15 cellular contexts compared by ENCODE assay signal in genomic region chr19:10339977-10340376, GRCh38. TPM values are rescaled to one million over a fixed set of nuclear protein-coding genes. Genes with fewer than 3 reads are reported as not detected.
DNase-seq lines count a peak whose midpoint lies in the region; ATAC-seq, FAIRE-seq and TF ChIP-seq lines count a peak whose summit lies in the region.
"Had no signal": no experiment of that assay in that cellular context is flagged by ENCODE, and none has a peak within 500 bp of the region (broad histone marks: within the 10 kb centered on the region; RNA-seq: fewer than 3 reads in every experiment).

No MANE protein-coding gene starts in this region.

- no peak overlapping the region for H3K4ac ChIP-seq in H1 (replicated peaks; ENCODE audit: insufficient read length, low read depth, low read length)

- H3K14ac ChIP-seq in H1 (ENCODE audit: insufficient read length): no peak overlapping the region

- H3K9me3 ChIP-seq in BLaER1 (no peaks in the 10 kb centered on the region), ES-I3 (ENCODE audit: control insufficient read depth, insufficient read depth, low read length) (no peaks in the 10 kb centered on the region), H1 (ENCODE audit: insufficient read depth in 2 of 2, low read depth in 1 of 2, low read length in 1 of 2) (no peaks in the 10 kb centered on the region)
- H3K9me3 ChIP-seq: esophagus squamous epithelium had no signal

- H3K79me2 ChIP-seq in H1 (ENCODE audit: control insufficient read depth in 1 of 2, insufficient read depth in 2 of 2, low read length in 2 of 2): no peaks in the 10 kb centered on the region

- no peak overlapping the region for H3K18ac ChIP-seq in H1 (ENCODE audit: extremely low read depth, low read length)

- H3K4me2 ChIP-seq in BLaER1: peak overlapping the region; percentile 66
- H3K4me2 ChIP-seq in H1 (ENCODE audit: insufficient read depth in 1 of 2, low read depth in 2 of 2, low read length in 2 of 2): no peak overlapping the region

- H3K9ac ChIP-seq in BLaER1: no peak overlapping the region; the same call in 1 of the 2 replicates
- H3K9ac ChIP-seq in ES-I3 (ENCODE audit: low read depth, low read length): peak overlapping the region; percentile 5; the same call in 1 of the 2 replicates
- H3K9ac ChIP-seq in H1 (replicated peaks in 1 of 4; ENCODE audit: extremely low read depth in 1 of 4, low read depth in 3 of 4, low read length in 3 of 4): no peak overlapping the region

- H2AK5ac ChIP-seq in H1 (ENCODE audit: low read depth, low read length): 0 out of 2 replicates have a peak overlapping the region, but pooled peaks have one; percentile 39

- H4K5ac ChIP-seq in H1 (ENCODE audit: insufficient read length, low read depth, low read length): no peak overlapping the region

- peak overlapping the region; percentile 97 to 98 for H3K27ac Mint-ChIP-seq in T-cell

- H2BK120ac ChIP-seq in H1 (replicated peaks; ENCODE audit: low read depth, low read length): peak overlapping the region; percentile 84

- H3K4me1 Mint-ChIP-seq in T-cell: peaks cover 29 to 34% (median 31%) of the 10 kb centered on the region in 3 donors

- H3K27me3 ChIP-seq in BLaER1: no peaks in the 10 kb centered on the region
- peaks cover 0 to 3% (median 0%) of the 10 kb centered on the region in 4 experiments; a peak in 1 of 7 replicates for H3K27me3 ChIP-seq in H1 (replicated peaks in 1 of 4; ENCODE audit: control insufficient read depth in 3 of 4, extremely low read depth in 1 of 4, insufficient read depth in 3 of 4, low read length in 3 of 4)
- H3K27me3 ChIP-seq in dorsolateral prefrontal cortex: no peaks in the 10 kb centered on the region
- H3K27me3 ChIP-seq: esophagus squamous epithelium had no signal

- H3K36me3 ChIP-seq in BLaER1 (peaks cover 6% of the 10 kb centered on the region; the same call in 1 of the 2 replicates), ES-I3 (ENCODE audit: insufficient read depth, low read length) (no peaks in the 10 kb centered on the region), H1 (ENCODE audit: control insufficient read depth in 2 of 4, insufficient read depth in 4 of 4, low read length in 3 of 4) (no peaks in the 10 kb centered on the region; a peak in 1 of 8 replicates)
- H3K36me3 ChIP-seq: esophagus squamous epithelium had no signal

- no peaks in the 10 kb centered on the region for H3K27me3 Mint-ChIP-seq in T-cell

- no peak for ATAC-seq in T-cell (replicated peaks in 1 of 4)
- ATAC-seq in HG02870 (IDR thresholded peaks at IDR 0.05; ENCODE audit: unreplicated experiment): no peak
- ATAC-seq: left cardiac atrium had no signal

- no peak overlapping the region for H4K8ac ChIP-seq in H1 (ENCODE audit: extremely low read depth, insufficient read depth, low read length)

- H2AFZ ChIP-seq in H1 (ENCODE audit: low read length): no peak overlapping the region

- peaks cover 28% of the 10 kb centered on the region for H3K4me1 ChIP-seq in BLaER1
- peaks cover 15% of the 10 kb centered on the region for H3K4me1 ChIP-seq in ES-I3 (ENCODE audit: insufficient read depth, low read length)
- H3K4me1 ChIP-seq in H1 (replicated peaks in 1 of 4; ENCODE audit: control insufficient read depth in 3 of 4, insufficient read depth in 4 of 4, low read length in 3 of 4): peaks cover 0 to 8% (median 5%) of the 10 kb centered on the region in 4 experiments; a peak in 6 of 7 replicates

- no peak for FAIRE-seq in H1 (lab: Jason Lieb, UNC)
- FAIRE-seq: RCC 7860 had no signal

- H3K79me1 ChIP-seq in H1 (ENCODE audit: low read depth, low read length): no peaks in the 10 kb centered on the region; the same call in 1 of the 2 replicates

- H2BK15ac ChIP-seq in H1 (ENCODE audit: low read length): no peak overlapping the region

- no peak overlapping the region for H3K23ac ChIP-seq in H1 (ENCODE audit: insufficient read length)

- TF ChIP-seq EP300 in H1 (IDR thresholded peaks at IDR 0.05; ENCODE audit: borderline replicate concordance in 1 of 2, low read depth in 2 of 2, low read length in 2 of 2): no peak

- 89% methylated on average over 5 of the region's 5 CpGs; no CpG with 5 or more reads in 1 of the 2 experiments for WGBS in H1 (ENCODE audit: extremely low coverage in 1 of 2, insufficient coverage in 1 of 2, insufficient read length in 1 of 2, insufficient replicate concordance in 2 of 2, low coverage in 1 of 2, low lambda C conversion rate in 2 of 2, missing lambda C conversion rate in 1 of 2), 2 experiments

- H3K23me2 ChIP-seq in H1 (ENCODE audit: low read depth, low read length): peaks cover under 1% of the 10 kb centered on the region; the same call in 1 of the 2 replicates

- H3K56ac ChIP-seq in H1 (replicated peaks; ENCODE audit: insufficient read length, low read depth, low read length): no peak overlapping the region

- peak overlapping the region; percentile 74 for H3K27ac ChIP-seq in BLaER1
- H3K27ac ChIP-seq in H1 (ENCODE audit: low read depth, low read length): no peak overlapping the region
- H3K27ac ChIP-seq in dorsolateral prefrontal cortex: no peak overlapping the region

- POLR2A ChIA-PET in T-cell (lab: Charles Lee) (no interaction called here), H1 (lab: Charles Lee; ENCODE audit: partially characterized antibody) (interaction anchor here (1.4 to 2.3 kb wide), 3 partner anchors 10 to 14 kb away, joined by 3 to 13 read pairs (median 7); no protein-coding TSS in a partner anchor)

- TF ChIP-seq POLR2A in H1 (IDR thresholded peaks at IDR 0.05; ENCODE audit: control extremely low read depth in 1 of 2, low read depth in 2 of 2, low read length in 2 of 2): no peak

- H4K20me1 ChIP-seq in BLaER1 (no peaks in the 10 kb centered on the region), H1 (replicated peaks in 1 of 2; ENCODE audit: control insufficient read depth in 1 of 2, insufficient read depth in 2 of 2, low read length in 2 of 2) (no peaks in the 10 kb centered on the region)

- intact Hi-C loops in dorsolateral prefrontal cortex (cut with DNase I): loop anchor here in 1 of 2 donors (10.0 kb wide), 1 partner anchor 235 kb away; the partner anchor contains the start of genes ANGPTL6 and PPAN

- TF ChIP-seq RAD21 in H1 (IDR thresholded peaks at IDR 0.05 in 1 of 2, conservative IDR thresholded peaks at IDR 0.05 in 1 of 2; ENCODE audit: low read depth in 2 of 2, low read length in 2 of 2): no peak

- no peaks in the 10 kb centered on the region for H3K9me3 Mint-ChIP-seq in T-cell

- TF ChIP-seq CTCF in H1 (IDR thresholded peaks at IDR 0.05; ENCODE audit: control extremely low read depth in 1 of 3, insufficient read depth in 1 of 3, low read depth in 1 of 3, low read length in 3 of 3) (no peak), dorsolateral prefrontal cortex (IDR thresholded peaks at IDR 0.05 in 54 of 56, conservative IDR thresholded peaks at IDR 0.05 in 2 of 56; ENCODE audit: low read depth in 1 of 56, partially characterized antibody in 56 of 56) (no peak)

- H4K91ac ChIP-seq in H1 (replicated peaks; ENCODE audit: insufficient read length, low read length): peak overlapping the region; percentile 65

- DNase-seq in T-cell: no peak
- no peak for DNase-seq in H1 (ENCODE audit: low read depth in 1 of 2, low spot score in 2 of 2)
- DNase-seq in activated effector memory CD4-positive, alpha-beta T cell treated with Interleukin-2 at 50 U/mL for 16 hours: no peak
- DNase-seq in NCI-H748 treated with DMSO at 0.1 percent for 48 hours (lab: John Stamatoyannopoulos, UW): no peak
- DNase-seq in dorsolateral prefrontal cortex: no peak
- DNase-seq: amygdala, esophagus squamous epithelium, GOT3, left cardiac atrium, NCI-H510A treated with DMSO at 0.1 percent for 48 hours, trophoblast cell had no signal

- peak overlapping the region; percentile 60; the same call in 1 of the 2 replicates for H2BK12ac ChIP-seq in H1 (ENCODE audit: low read depth, low read length)

- H2BK5ac ChIP-seq in H1 (ENCODE audit: low read depth, low read length): peak overlapping the region; percentile 74; the same call in 1 of the 2 replicates

- H3K36me3 Mint-ChIP-seq in T-cell: no peaks in the 10 kb centered on the region

- peak overlapping the region; percentile 53; the same call in 1 of the 2 replicates for H3K4me3 ChIP-seq in BLaER1
- H3K4me3 ChIP-seq in H1 (ENCODE audit: extremely low read depth in 1 of 4, insufficient read depth in 2 of 4, low read depth in 3 of 4, low read length in 4 of 4): no peak overlapping the region
- no peak overlapping the region for H3K4me3 ChIP-seq in dorsolateral prefrontal cortex

- no peak overlapping the region for H2BK20ac ChIP-seq in H1 (ENCODE audit: low read length)

- CTCF ChIA-PET in T-cell (lab: Charles Lee) (no interaction called here), H1 (lab: Charles Lee; ENCODE audit: partially characterized antibody) (interaction anchor here (0.9 to 2.3 kb wide), 6 partner anchors 22 to 83 kb away, joined by 3 to 9 read pairs (median 4); no protein-coding TSS in a partner anchor)

- H3K4me3 Mint-ChIP-seq in T-cell: peak overlapping the region; percentile 85 to 95 (median 95)

RNA-seq across cellular contexts. Expression of gene ICAM3, which starts 0.6 kb away (rescaled TPM):
- 100 to 1,000 TPM; 167 to 233 (median 183) TPM for total RNA-seq in T-cell
- total RNA-seq in H1 (2021; fragmentation: NEBNext Ultra II Directional; extraction: Animal tissue kit (Norgen Biotek cat#: 25700)): 16.5 TPM in 2 replicates
- polyA plus RNA-seq in H1 (2011; rRNA removed): 15.4 and 18.9 TPM in 2 replicates
- polyA plus RNA-seq in H1 (2011; cell fraction: cytosol; rRNA removed): 16.2 TPM
- polyA plus RNA-seq in H1 (2011; cell fraction: nucleus; rRNA removed): 23.9 TPM
- 14.6 to 21.6 TPM (median 18.4 TPM) in 4 replicates for polyA plus RNA-seq in H1 (2012, experiment 1 of 2)
- 13.2 TPM for polyA plus RNA-seq in H1 (2012, experiment 2 of 2)
- polyA plus RNA-seq in H1 (2013, experiment 1 of 2): 23.1 TPM
- polyA plus RNA-seq in H1 (2013, experiment 2 of 2): 22.4 TPM
- polyA minus RNA-seq in H1 (2011; rRNA and poly(A)+ RNA removed): 10.1 and 11.3 TPM in 2 replicates
- 11.5 TPM for polyA minus RNA-seq in H1 (2011; cell fraction: cytosol; rRNA and poly(A)+ RNA removed)
- 5.6 TPM for polyA minus RNA-seq in H1 (2011; cell fraction: nucleus; rRNA and poly(A)+ RNA removed)
- total RNA-seq in dorsolateral prefrontal cortex: 10 to 100 TPM in 1 of 120 experiments, 1 to 10 TPM in 117, under 1 TPM in 2; 0.87 to 10.2 (median 3.6) TPM

RNA-seq across cellular contexts. Expression of gene RAVER1, which starts 6.6 kb away (rescaled TPM):
- 10 to 100 TPM; 31.5 to 68.2 (median 61.2) TPM for total RNA-seq in T-cell
- 70.5 and 72.4 TPM in 2 replicates for total RNA-seq in H1 (2021; fragmentation: NEBNext Ultra II Directional; extraction: Animal tissue kit (Norgen Biotek cat#: 25700))
- 5.7 and 17.1 TPM in 2 replicates for polyA plus RNA-seq in H1 (2011; rRNA removed)
- 7.7 TPM for polyA plus RNA-seq in H1 (2011; cell fraction: cytosol; rRNA removed)
- polyA plus RNA-seq in H1 (2011; cell fraction: nucleus; rRNA removed): 21.8 TPM
- 20.0 to 44.4 TPM (median 40.7 TPM) in 4 replicates for polyA plus RNA-seq in H1 (2012, experiment 1 of 2)
- polyA plus RNA-seq in H1 (2012, experiment 2 of 2): 37.2 TPM
- polyA plus RNA-seq in H1 (2013, experiment 1 of 2): 44.6 TPM
- polyA plus RNA-seq in H1 (2013, experiment 2 of 2): 43.1 TPM
- 11.8 and 15.6 TPM in 2 replicates for polyA minus RNA-seq in H1 (2011; rRNA and poly(A)+ RNA removed)
- 32.7 TPM for polyA minus RNA-seq in H1 (2011; cell fraction: cytosol; rRNA and poly(A)+ RNA removed)
- 20.5 TPM for polyA minus RNA-seq in H1 (2011; cell fraction: nucleus; rRNA and poly(A)+ RNA removed)
- 10 to 100 TPM; 14.3 to 30.3 (median 19.9) TPM for total RNA-seq in dorsolateral prefrontal cortex

RNA-seq across cellular contexts. Expression of gene FDX2, which starts 24.2 kb away (rescaled TPM):
- 10 to 100 TPM in 3 of 5 donors, 1 to 10 TPM in 2; 5.7 to 16.8 (median 11.4) TPM for total RNA-seq in T-cell
- 27.0 and 27.8 TPM in 2 replicates for total RNA-seq in H1 (2021; fragmentation: NEBNext Ultra II Directional; extraction: Animal tissue kit (Norgen Biotek cat#: 25700))
- polyA plus RNA-seq in H1 (2011; rRNA removed): 64.4 and 80.2 TPM in 2 replicates
- 56.5 TPM for polyA plus RNA-seq in H1 (2011; cell fraction: cytosol; rRNA removed)
- 58.5 TPM for polyA plus RNA-seq in H1 (2011; cell fraction: nucleus; rRNA removed)
- 29.0 to 43.7 TPM (median 43.2 TPM) in 4 replicates for polyA plus RNA-seq in H1 (2012, experiment 1 of 2)
- 39.3 TPM for polyA plus RNA-seq in H1 (2012, experiment 2 of 2)
- 18.6 TPM for polyA plus RNA-seq in H1 (2013, experiment 1 of 2)
- 19.3 TPM for polyA plus RNA-seq in H1 (2013, experiment 2 of 2)
- polyA minus RNA-seq in H1 (2011; rRNA and poly(A)+ RNA removed): 15.6 and 20.0 TPM in 2 replicates
- polyA minus RNA-seq in H1 (2011; cell fraction: cytosol; rRNA and poly(A)+ RNA removed): 14.0 TPM
- polyA minus RNA-seq in H1 (2011; cell fraction: nucleus; rRNA and poly(A)+ RNA removed): 18.5 TPM
- 10 to 100 TPM; 29.3 to 73.6 (median 49.2) TPM for total RNA-seq in dorsolateral prefrontal cortex

RNA-seq across cellular contexts. Expression of gene ZGLP1, which starts 30.4 kb away (rescaled TPM):
- total RNA-seq in T-cell (10 to 100 TPM in 2 of 5 donors, 1 to 10 TPM in 3; 3.9 to 11.8 (median 8.1) TPM), dorsolateral prefrontal cortex (10 to 100 TPM in 99 of 120 experiments, 1 to 10 TPM in 21; 4.6 to 30.9 (median 13.3) TPM)
- 4.6 and 5.1 TPM in 2 replicates for total RNA-seq in H1 (2021; fragmentation: NEBNext Ultra II Directional; extraction: Animal tissue kit (Norgen Biotek cat#: 25700))
- 4.2 and 8.2 TPM in 2 replicates for polyA plus RNA-seq in H1 (2011; rRNA removed)
- polyA plus RNA-seq in H1 (2011; cell fraction: cytosol; rRNA removed): 7.6 TPM
- 24.9 TPM for polyA plus RNA-seq in H1 (2011; cell fraction: nucleus; rRNA removed)
- 3.5 to 9.1 TPM (median 7.4 TPM) in 4 replicates for polyA plus RNA-seq in H1 (2012, experiment 1 of 2)
- polyA plus RNA-seq in H1 (2012, experiment 2 of 2): 4.4 TPM
- 5.0 TPM for polyA plus RNA-seq in H1 (2013, experiment 1 of 2)
- 4.1 TPM for polyA plus RNA-seq in H1 (2013, experiment 2 of 2)
- polyA minus RNA-seq in H1 (2011; rRNA and poly(A)+ RNA removed): 0.34 and 0.82 TPM in 2 replicates
- polyA minus RNA-seq in H1 (2011; cell fraction: cytosol; rRNA and poly(A)+ RNA removed): 1.0 TPM
- 2.2 TPM for polyA minus RNA-seq in H1 (2011; cell fraction: nucleus; rRNA and poly(A)+ RNA removed)

RNA-seq across cellular contexts. Expression of gene TYK2, which starts 40.4 kb away (rescaled TPM):
- total RNA-seq in T-cell (100 to 1,000 TPM; 277 to 346 (median 323) TPM), dorsolateral prefrontal cortex (100 to 1,000 TPM in 94 of 120 experiments, 10 to 100 TPM in 26; 69.3 to 186 (median 118) TPM)
- 40.8 and 42.7 TPM in 2 replicates for total RNA-seq in H1 (2021; fragmentation: NEBNext Ultra II Directional; extraction: Animal tissue kit (Norgen Biotek cat#: 25700))
- polyA plus RNA-seq in H1 (2011; rRNA removed): 32.1 and 47.6 TPM in 2 replicates
- 37.8 TPM for polyA plus RNA-seq in H1 (2011; cell fraction: cytosol; rRNA removed)
- polyA plus RNA-seq in H1 (2011; cell fraction: nucleus; rRNA removed): 184 TPM
- 44.3 to 65.1 TPM (median 54.1 TPM) in 4 replicates for polyA plus RNA-seq in H1 (2012, experiment 1 of 2)
- 41.2 TPM for polyA plus RNA-seq in H1 (2012, experiment 2 of 2)
- 39.9 TPM for polyA plus RNA-seq in H1 (2013, experiment 1 of 2)
- polyA plus RNA-seq in H1 (2013, experiment 2 of 2): 36.9 TPM
- polyA minus RNA-seq in H1 (2011; rRNA and poly(A)+ RNA removed): 22.6 and 28.0 TPM in 2 replicates
- 20.1 TPM for polyA minus RNA-seq in H1 (2011; cell fraction: cytosol; rRNA and poly(A)+ RNA removed)
- 32.9 TPM for polyA minus RNA-seq in H1 (2011; cell fraction: nucleus; rRNA and poly(A)+ RNA removed)
